1 cellular context compared by ENCODE assay signal in the genomic region with DNA sequence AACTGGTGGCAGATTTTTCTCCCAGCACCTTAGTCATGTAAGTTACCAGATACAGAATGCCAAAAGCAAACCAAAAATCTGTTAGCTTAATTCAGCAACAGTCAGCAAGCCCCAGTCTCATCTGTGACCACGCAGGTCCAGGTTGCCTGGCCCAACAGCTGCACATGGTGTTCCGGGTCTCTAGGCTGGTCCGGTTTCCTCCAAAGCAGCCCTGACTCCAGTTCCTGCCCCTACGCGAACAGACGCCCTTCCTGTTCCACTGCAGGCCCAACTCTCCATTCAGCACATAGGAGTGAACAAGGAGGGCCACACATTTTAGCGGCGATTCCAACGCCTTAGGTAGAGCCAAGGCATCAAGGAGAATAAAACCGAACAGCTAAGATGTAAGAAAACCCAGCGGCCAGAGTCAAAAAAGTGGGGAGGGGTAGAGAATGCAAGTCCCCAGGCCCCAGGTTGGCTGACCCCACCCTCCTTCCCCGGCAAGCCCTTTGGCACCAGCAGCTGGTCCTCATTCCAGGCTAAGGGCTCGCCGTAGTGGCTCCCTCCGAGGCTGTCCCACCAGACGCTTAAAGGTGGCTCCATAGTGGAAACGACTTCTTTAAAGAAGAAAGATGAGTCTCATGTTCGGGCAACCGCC.
TF ChIP-seq lines count a peak whose summit lies in the region.

No MANE protein-coding gene starts in this region.

TF ChIP-seq in K562, 482 proteins besides CTCF, POLR2A, EP300 and RAD21:
- TF ChIP-seq ZNF408 (CRISPR knock-in tag; IDR thresholded peaks at IDR 0.05; ENCODE audit: low read depth) (no peak), CBFB (CRISPR knock-in tag; IDR thresholded peaks at IDR 0.05) (no peak)
